In the genomic region with DNA sequence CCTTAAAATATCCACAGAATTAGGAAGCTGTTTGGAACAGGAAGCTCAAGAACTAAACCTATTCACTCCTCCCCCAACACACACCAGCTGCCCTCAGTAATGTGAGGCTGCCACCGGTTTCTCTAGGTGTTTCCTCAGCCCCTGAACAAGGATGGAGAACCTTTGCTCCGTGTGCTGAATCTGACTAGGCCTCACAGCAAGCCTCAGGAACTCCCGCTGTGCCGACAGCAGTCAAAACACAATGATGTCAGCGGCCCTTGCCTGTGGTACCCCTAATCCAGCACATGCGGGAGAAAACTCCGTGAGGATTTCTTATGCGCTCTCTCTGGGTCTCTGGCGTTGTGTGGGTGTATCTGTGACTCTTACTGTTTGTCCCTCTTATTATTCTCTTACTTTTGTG, we compare ENCODE assay signal across 9 cellular contexts.
"Had no signal": no experiment of that assay in that cellular context is flagged by ENCODE, and none has a peak within 500 bp of the region (broad histone marks: within the 10 kb centered on the region; RNA-seq: fewer than 3 reads in every experiment).

No MANE protein-coding gene starts in this region.

- H3K9me3 ChIP-seq: thyroid gland had no signal

- DNase-seq: activated effector memory CD4-positive, alpha-beta T cell treated with Interleukin-2 at 50 U/mL for 16 hours; activated naive CD8-positive, alpha-beta T cell treated with anti-CD3 and anti-CD28 coated beads for 36 hours; anterior cingulate cortex; foreskin melanocyte; head of caudate nucleus; right cardiac atrium; small intestine; T-helper 2 cell; thyroid gland had no signal

- H3K27ac ChIP-seq: thyroid gland had no signal

- H3K4me1 Mint-ChIP-seq: activated naive CD8-positive, alpha-beta T cell treated with anti-CD3 and anti-CD28 coated beads for 36 hours had no signal

- H3K36me3 Mint-ChIP-seq: activated naive CD8-positive, alpha-beta T cell treated with anti-CD3 and anti-CD28 coated beads for 36 hours had no signal

- H3K4me3 Mint-ChIP-seq: activated naive CD8-positive, alpha-beta T cell treated with anti-CD3 and anti-CD28 coated beads for 36 hours had no signal

- H3K27me3 Mint-ChIP-seq: activated naive CD8-positive, alpha-beta T cell treated with anti-CD3 and anti-CD28 coated beads for 36 hours had no signal

- H3K27me3 ChIP-seq: thyroid gland had no signal

- H3K4me1 ChIP-seq: thyroid gland had no signal

- H3K27ac Mint-ChIP-seq: activated naive CD8-positive, alpha-beta T cell treated with anti-CD3 and anti-CD28 coated beads for 36 hours had no signal

- H3K36me3 ChIP-seq: thyroid gland had no signal

- H3K4me3 ChIP-seq: thyroid gland had no signal

- H3K9me3 Mint-ChIP-seq: activated naive CD8-positive, alpha-beta T cell treated with anti-CD3 and anti-CD28 coated beads for 36 hours had no signal
